In genomic region chr22:44406581-44407403, GRCh38 we compare ENCODE assay signal across 23 cellular contexts.
DNase-seq lines count a peak whose midpoint lies in the region; ATAC-seq and TF ChIP-seq lines count a peak whose summit lies in the region.
"Had no signal": no experiment of that assay in that cellular context is flagged by ENCODE, and none has a peak within 500 bp of the region (broad histone marks: within the 10 kb centered on the region; RNA-seq: fewer than 3 reads in every experiment).

No MANE protein-coding gene starts in this region.

- H3K9me3 ChIP-seq in BE2C (no peaks in the 10 kb centered on the region), mucosa of descending colon (no peaks in the 10 kb centered on the region)
- H3K9me3 ChIP-seq: vagina had no signal

- peaks cover 20% of the 10 kb centered on the region for H3K4me1 Mint-ChIP-seq in WTC11
- no peaks in the 10 kb centered on the region for H3K4me1 Mint-ChIP-seq in stimulated activated naive CD8-positive, alpha-beta T cell treated with anti-CD3 and anti-CD28 coated beads, Interleukin-15, amount 100 ng/mL, for 72 hours

- TF ChIP-seq CTCF in BE2C (IDR thresholded peaks at IDR 0.05; ENCODE audit: low read depth, low read length) (no peak), WTC11 (IDR thresholded peaks at IDR 0.05) (no peak), fibroblast of the aortic adventitia (IDR thresholded peaks at IDR 0.05; ENCODE audit: insufficient read depth, low read length) (no peak), mucosa of descending colon (IDR thresholded peaks at IDR 0.05) (no peak)

- intact Hi-C loops in mucosa of descending colon (cut with DNase I, micrococcal nuclease) = no loop called here

- DNase-seq in BE2C = peak; percentile 4
- DNase-seq in WTC11 (ENCODE audit: low spot score) = no peak
- DNase-seq in fibroblast of the aortic adventitia (ENCODE audit: low read depth) = peak; percentile 19
- DNase-seq in mucosa of descending colon = peak in 2 of 3 donors; percentile 5 to 9
- DNase-seq in AG08395 (ENCODE audit: low spot score) = no peak
- no peak for DNase-seq in stimulated activated naive CD8-positive, alpha-beta T cell treated with anti-CD3 and anti-CD28 coated beads, Interleukin-15, amount 100 ng/mL, for 72 hours
- DNase-seq in NCI-H510A (lab: John Stamatoyannopoulos, UW) = no peak
- DNase-seq: amniotic stem cell; CD8-positive, alpha-beta T cell; DMS53; HFFc6; hypothalamus; NCI-H2029; NCI-H446; stimulated activated CD4-positive, alpha-beta T cell treated with anti-CD3 and anti-CD28 coated beads, Interleukin-12 subunit alpha, Interleukin-12 subunit beta, amount 100 ng/mL, for 4 hours; substantia nigra; T1000 had no signal

- no peaks in the 10 kb centered on the region for H3K36me3 Mint-ChIP-seq in WTC11
- H3K36me3 Mint-ChIP-seq: CD8-positive, alpha-beta T cell; neural progenitor cell had no signal

- ATAC-seq in WTC11 (peak; percentile 75), mucosa of descending colon (no peak), GM18907 (IDR thresholded peaks at IDR 0.05; ENCODE audit: unreplicated experiment) (no peak)
- ATAC-seq in stimulated activated naive CD8-positive, alpha-beta T cell treated with anti-CD3 and anti-CD28 coated beads, Interleukin-15, amount 100 ng/mL, for 72 hours = no peak
- ATAC-seq: activated CD4-positive, CD25-positive, alpha-beta regulatory T cell treated with anti-CD3 and anti-CD28 coated beads, Interleukin-2, amount 50 U/mL, for 24 hours; CD8-positive, alpha-beta T cell; K562; SK-N-SH treated with all-trans-retinoic acid at 6 μM for 48 hours had no signal

- POLR2A ChIA-PET in WTC11 (lab: Charles Lee) = no interaction called here

- H3K4me1 ChIP-seq in BE2C (no peaks in the 10 kb centered on the region), mucosa of descending colon (ENCODE audit: low read depth) (no peaks in the 10 kb centered on the region)
- H3K4me1 ChIP-seq: vagina had no signal

- H3K4me3 ChIP-seq in BE2C (ENCODE audit: low read depth, low read length) = no peak overlapping the region
- no peak overlapping the region for H3K4me3 ChIP-seq in fibroblast of the aortic adventitia (ENCODE audit: low read depth, low read length)
- no peak overlapping the region for H3K4me3 ChIP-seq in mucosa of descending colon
- H3K4me3 ChIP-seq: K562, neural progenitor cell, vagina had no signal

- H3K36me3 ChIP-seq in BE2C (no peaks in the 10 kb centered on the region), mucosa of descending colon (ENCODE audit: low read depth) (no peaks in the 10 kb centered on the region)
- H3K36me3 ChIP-seq: neural progenitor cell, vagina had no signal

- H3K4me3 Mint-ChIP-seq in WTC11 = no peak overlapping the region; the same call in 1 of the 2 replicates
- H3K4me3 Mint-ChIP-seq in stimulated activated naive CD8-positive, alpha-beta T cell treated with anti-CD3 and anti-CD28 coated beads, Interleukin-15, amount 100 ng/mL, for 72 hours = no peak overlapping the region
- H3K4me3 Mint-ChIP-seq: CD8-positive, alpha-beta T cell; HFFc6; neural progenitor cell had no signal

- peaks cover 3% of the 10 kb centered on the region; the same call in 1 of the 2 replicates for H3K27me3 ChIP-seq in BE2C
- H3K27me3 ChIP-seq: neural progenitor cell, vagina had no signal

- CTCF ChIA-PET in WTC11 (lab: Charles Lee) = interaction anchor here (0.7 to 1.0 kb wide), 4 partner anchors 31 to 76 kb away, joined by 3 to 4 read pairs (median 4); no protein-coding TSS in a partner anchor

- H3K27ac Mint-ChIP-seq in WTC11 = peak overlapping the region; percentile 79
- no peak overlapping the region for H3K27ac Mint-ChIP-seq in stimulated activated naive CD8-positive, alpha-beta T cell treated with anti-CD3 and anti-CD28 coated beads, Interleukin-15, amount 100 ng/mL, for 72 hours
- H3K27ac Mint-ChIP-seq: CD8-positive, alpha-beta T cell; HFFc6; neural progenitor cell had no signal

- H3K9me3 Mint-ChIP-seq in WTC11 = no peaks in the 10 kb centered on the region
- no peaks in the 10 kb centered on the region for H3K9me3 Mint-ChIP-seq in stimulated activated naive CD8-positive, alpha-beta T cell treated with anti-CD3 and anti-CD28 coated beads, Interleukin-15, amount 100 ng/mL, for 72 hours
- H3K9me3 Mint-ChIP-seq: CD8-positive, alpha-beta T cell; HFFc6; neural progenitor cell had no signal

- no peaks in the 10 kb centered on the region for H3K27me3 Mint-ChIP-seq in WTC11 (ENCODE audit: low read depth)
- H3K27me3 Mint-ChIP-seq in stimulated activated naive CD8-positive, alpha-beta T cell treated with anti-CD3 and anti-CD28 coated beads, Interleukin-15, amount 100 ng/mL, for 72 hours = no peaks in the 10 kb centered on the region

TF ChIP-seq in WTC11, 78 proteins besides CTCF, POLR2A, EP300 and RAD21:
- TF ChIP-seq TCF7 (CRISPR knock-in tag; IDR thresholded peaks at IDR 0.05; ENCODE audit: low read depth) (no peak), ZNF317 (CRISPR knock-in tag; IDR thresholded peaks at IDR 0.05; ENCODE audit: borderline replicate concordance, low read depth) (peak; percentile 92)
TF ChIP-seq in WTC11: peak in this region for 1.

Comparison
In these comparisons a context has a peak if more than half of its experiments do, and no peak if none do; other contexts are left out.
1. DNase-seq: peak in BE2C (single experiment), fibroblast of the aortic adventitia (single experiment) and mucosa of descending colon (2 of 3); none in WTC11 (single experiment), AG08395 (single experiment), stimulated activated naive CD8-positive, alpha-beta T cell treated with anti-CD3 and anti-CD28 coated beads, Interleukin-15, amount 100 ng/mL, for 72 hours (0 of 2) and NCI-H510A (single experiment).